8 cellular contexts compared by ENCODE assay signal in the genomic region with DNA sequence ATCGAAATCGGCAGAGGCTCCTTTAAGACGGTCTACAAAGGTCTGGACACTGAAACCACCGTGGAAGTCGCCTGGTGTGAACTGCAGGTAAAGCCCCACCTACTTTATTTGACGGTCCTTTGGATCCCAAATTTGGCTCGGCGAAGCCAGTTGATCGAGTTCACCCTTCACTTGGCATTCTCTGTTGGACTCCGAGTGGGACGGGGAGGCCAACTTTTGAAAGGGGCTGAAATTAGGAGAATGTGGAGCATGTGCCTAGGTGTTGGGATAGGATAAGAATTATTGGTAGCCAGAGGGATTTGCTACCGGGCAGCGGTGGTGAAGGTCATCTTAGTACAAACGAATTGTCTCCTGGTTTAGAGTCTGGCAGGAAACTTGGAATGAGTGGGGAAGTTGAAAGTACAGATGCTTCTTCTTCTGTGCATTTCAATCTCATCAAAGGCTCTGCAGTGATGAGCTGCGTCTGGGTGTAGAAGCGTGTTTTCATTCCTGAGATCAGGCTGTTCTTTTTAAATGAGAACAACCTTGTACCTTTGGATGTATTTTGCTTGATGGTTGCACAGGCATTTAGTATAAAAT. TPM values are rescaled to one million over a fixed set of nuclear protein-coding genes. Genes with fewer than 3 reads are reported as not detected.
DNase-seq lines count a peak whose midpoint lies in the region; FAIRE-seq and TF ChIP-seq lines count a peak whose summit lies in the region.

No MANE protein-coding gene starts in this region.

- no peaks in the 10 kb centered on the region for H3K36me3 Mint-ChIP-seq in CD14-positive monocyte

- TF ChIP-seq CTCF in CD14-positive monocyte (IDR thresholded peaks at IDR 0.05): no peak

- intact Hi-C loops in CD14-positive monocyte (cut with micrococcal nuclease): loop anchor here (5.0 to 10.0 kb wide), 6 partner anchors 50 to 240 kb away; partner anchors contain the start of gene ERC1 (in 1 of the 2)

- H3K4me1 ChIP-seq in iPS DF 6.9 (ENCODE audit: control insufficient read depth, insufficient read depth, low read length) (no peaks in the 10 kb centered on the region; the same call in 1 of the 2 replicates), skeletal muscle satellite cell (ENCODE audit: control insufficient read depth, insufficient read depth, low read length) (peaks cover 26% of the 10 kb centered on the region)

- H3K27ac ChIP-seq in iPS DF 6.9 (ENCODE audit: low read length): no peak overlapping the region

- H3K4me3 ChIP-seq in iPS DF 6.9 (ENCODE audit: low read length): peak overlapping the region; percentile 86; the same call in 1 of the 2 replicates
- H3K4me3 ChIP-seq in skeletal muscle satellite cell (ENCODE audit: low read length): peak overlapping the region; percentile 76

- peak overlapping the region; percentile 98 to 99 for H3K4me3 Mint-ChIP-seq in CD14-positive monocyte

- H3K27me3 Mint-ChIP-seq in CD14-positive monocyte (ENCODE audit: low read depth in 3 of 3): peaks cover 0 to 2% (median 0%) of the 10 kb centered on the region in 3 donors

- H3K36me3 ChIP-seq in iPS DF 6.9 (ENCODE audit: control insufficient read depth, insufficient read depth, low read length): no peaks in the 10 kb centered on the region
- no peaks in the 10 kb centered on the region for H3K36me3 ChIP-seq in skeletal muscle satellite cell (ENCODE audit: insufficient read depth, low read length)

- H3K9me3 ChIP-seq in iPS DF 6.9 (ENCODE audit: control insufficient read depth, insufficient read depth, low read length) (no peaks in the 10 kb centered on the region), skeletal muscle satellite cell (replicated peaks; ENCODE audit: low read length) (no peaks in the 10 kb centered on the region)

- H3K9me3 Mint-ChIP-seq in CD14-positive monocyte: no peaks in the 10 kb centered on the region

- peaks cover 37% of the 10 kb centered on the region for H3K4me1 Mint-ChIP-seq in CD14-positive monocyte

- DNase-seq in CD14-positive monocyte (ENCODE audit: low spot score) (no peak), HS-27A (ENCODE audit: low read depth) (peak; percentile 45), iPS DF 6.9 (ENCODE audit: low read depth, low spot score) (no peak), HTR-8/SVneo (ENCODE audit: insufficient read length, low spot score) (no peak), LoVo (ENCODE audit: low spot score) (no peak), frontal cortex (ENCODE audit: low spot score in 2 of 2) (no peak)
- peak; percentile 73 for DNase-seq in activated effector memory CD4-positive, alpha-beta T cell treated with anti-CD3 and anti-CD28 coated beads, Interleukin-2, amount 50 U/mL, for 16 hours

- FAIRE-seq in HTR-8/SVneo (lab: Jason Lieb, UNC) (no peak), frontal cortex (lab: Jason Lieb, UNC) (no peak)

- no CpG with 5 or more reads among the region's 16 CpGs for WGBS in iPS DF 6.9 (ENCODE audit: insufficient coverage, insufficient read length)

- peak overlapping the region; percentile 87 for H3K4me2 ChIP-seq in skeletal muscle satellite cell (ENCODE audit: low read length)

- H3K27me3 ChIP-seq in iPS DF 6.9 (ENCODE audit: control insufficient read depth, insufficient read depth, low read length) (no peaks in the 10 kb centered on the region), skeletal muscle satellite cell (ENCODE audit: control insufficient read depth, insufficient read depth, low read length) (no peaks in the 10 kb centered on the region)

- peak overlapping the region; percentile 88 for H3K9ac ChIP-seq in skeletal muscle satellite cell (ENCODE audit: low read depth, low read length)

- H3K27ac Mint-ChIP-seq in CD14-positive monocyte: peak overlapping the region; percentile 92 to 96 (median 93)

RNA-seq across cellular contexts. Expression of gene WNK1, which starts 1.9 kb away (rescaled TPM):
- 10 to 100 TPM in 1 of 2 donors, 1 to 10 TPM in 1; 8.7 to 20.9 TPM for polyA plus RNA-seq in CD14-positive monocyte
- 67.4 and 87.4 TPM in 2 replicates for total RNA-seq in skeletal muscle satellite cell (2012; rRNA removed)
- 48.5 TPM for total RNA-seq in frontal cortex

Comparison
In these comparisons a context has a peak if more than half of its experiments do, and no peak if none do; other contexts are left out.
1. DNase-seq: peak in HS-27A (single experiment) and activated effector memory CD4-positive, alpha-beta T cell treated with anti-CD3 and anti-CD28 coated beads, Interleukin-2, amount 50 U/mL, for 16 hours (single experiment); none in CD14-positive monocyte (single experiment), iPS DF 6.9 (single experiment), HTR-8/SVneo (single experiment), LoVo (single experiment) and frontal cortex (0 of 2).